Comparison of ENCODE assay signal across 18 cellular contexts in the genomic region with DNA sequence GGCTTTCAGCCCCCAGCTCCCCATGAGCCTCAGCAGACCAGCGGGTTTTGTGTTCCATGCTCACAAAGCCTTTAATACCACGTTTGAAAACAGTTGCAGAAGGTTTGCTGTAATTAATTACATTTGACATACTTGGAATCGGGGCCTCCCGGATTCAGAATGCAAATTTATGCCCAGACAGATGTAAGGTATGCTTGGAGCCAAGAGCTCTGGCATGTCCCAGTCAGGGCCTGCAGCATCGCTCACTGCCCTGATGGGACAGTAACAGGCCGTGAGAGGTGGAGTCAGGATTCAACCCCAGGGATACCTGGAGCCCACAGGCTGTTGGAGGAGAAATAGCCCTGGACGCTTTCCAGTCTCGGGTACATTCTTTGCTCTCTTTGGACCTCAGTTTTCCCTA. TPM values are rescaled to one million over a fixed set of nuclear protein-coding genes. Genes with fewer than 3 reads are reported as not detected.
DNase-seq lines count a peak whose midpoint lies in the region; ATAC-seq, FAIRE-seq and TF ChIP-seq lines count a peak whose summit lies in the region.
"Had no signal": no experiment of that assay in that cellular context is flagged by ENCODE, and none has a peak within 500 bp of the region (broad histone marks: within the 10 kb centered on the region; RNA-seq: fewer than 3 reads in every experiment).

No MANE protein-coding gene starts in this region.

- no peak for DNase-seq in AG04450 (ENCODE audit: low read depth, low spot score)
- peak; percentile 24 for DNase-seq in GM03348 (ENCODE audit: low spot score)
- DNase-seq in astrocyte of the hippocampus (ENCODE audit: low read depth, low spot score) = peak; percentile 54
- no peak for DNase-seq in kidney
- no peak for DNase-seq in NCI-H2171 treated with DMSO at 0.1 percent for 48 hours (lab: John Stamatoyannopoulos, UW)
- no peak for DNase-seq in KBM-7
- DNase-seq in transverse colon = no peak
- DNase-seq: Calu3; CD8-positive, alpha-beta T cell; DMS79; NCI-H1105 treated with DMSO at 0.1 percent for 48 hours; NCI-H1694 treated with DMSO at 0.1 percent for 48 hours; NCI-H510A; SHP77 treated with DMSO at 0.1 percent for 48 hours; SK-N-SH had no signal

- POLR2A ChIA-PET in AG04450 (lab: Yijun Ruan, JAX) = no interaction called here

- H3K36me3 ChIP-seq in kidney (ENCODE audit: control insufficient read depth in 1 of 2, insufficient read depth in 2 of 2, low read length in 2 of 2) = no peaks in the 10 kb centered on the region
- H3K36me3 ChIP-seq in transverse colon = no peaks in the 10 kb centered on the region

- H3K9ac ChIP-seq in kidney (ENCODE audit: low read length in 2 of 2) = peak overlapping the region in 1 of 2 donors; percentile 26
- H3K9ac ChIP-seq: BLaER1 treated with 17β-estradiol and CSF1 and Interleukin-3, amounts not matched to agents 10 nM and 100 nM; SK-N-SH had no signal

- H3K4me3 ChIP-seq in AG04450 (ENCODE audit: low read depth, low read length) (no peak overlapping the region), kidney (ENCODE audit: low read length in 2 of 2) (no peak overlapping the region), transverse colon (no peak overlapping the region)
- H3K4me3 ChIP-seq: BLaER1 treated with 17β-estradiol and CSF1 and Interleukin-3, amounts not matched to agents 10 nM and 100 nM; K562 had no signal

- H3K27ac ChIP-seq in AG04450 (ENCODE audit: low read depth, low read length) (peak overlapping the region; percentile 31), kidney (ENCODE audit: low read depth in 2 of 2, low read length in 2 of 2) (peak overlapping the region; percentile 20 to 35), transverse colon (no peak overlapping the region)

- intact Hi-C loops in kidney (cut with DNase I) (no loop called here), transverse colon (cut with DNase I; ENCODE audit: low total_unique reads) (no loop called here)

- TF ChIP-seq POLR2A in transverse colon (IDR thresholded peaks at IDR 0.05) = no peak

- TF ChIP-seq EP300 in transverse colon (IDR thresholded peaks at IDR 0.05; ENCODE audit: low read depth) = no peak

- TF ChIP-seq CTCF in AG04450 (IDR thresholded peaks at IDR 0.05; ENCODE audit: low read depth, low read length) = no peak
- TF ChIP-seq CTCF in kidney (IDR thresholded peaks at IDR 0.05; ENCODE audit: borderline replicate concordance, extremely low read depth, insufficient read depth) = no peak
- no peak for TF ChIP-seq CTCF in transverse colon (IDR thresholded peaks at IDR 0.05)

- ATAC-seq in HG03460 (IDR thresholded peaks at IDR 0.05; ENCODE audit: unreplicated experiment) = no peak
- ATAC-seq: CD8-positive, alpha-beta T cell; K562 had no signal

- FAIRE-seq in kidney (lab: Jason Lieb, UNC) = no peak
- FAIRE-seq: K562 had no signal

- CTCF ChIA-PET in AG04450 (lab: Charles Lee) = interaction anchor here (1.0 to 1.2 kb wide), 2 partner anchors 11 to 41 kb away, joined by 3 to 4 read pairs; no protein-coding TSS in a partner anchor

- H3K27me3 ChIP-seq in AG04450 (ENCODE audit: control insufficient read depth, insufficient read depth, low read length) = no peaks in the 10 kb centered on the region
- no peaks in the 10 kb centered on the region for H3K27me3 ChIP-seq in transverse colon
- H3K27me3 ChIP-seq: BLaER1 treated with 17β-estradiol and CSF1 and Interleukin-3, amounts not matched to agents 10 nM and 100 nM had no signal

- H3K9me3 ChIP-seq in AG04450 (ENCODE audit: control insufficient read depth, insufficient read depth, low read length) (peaks cover 7% of the 10 kb centered on the region; the same call in 1 of the 2 replicates), kidney (ENCODE audit: control insufficient read depth in 1 of 2, low read length in 2 of 2) (no peaks in the 10 kb centered on the region), transverse colon (peaks cover 0 to 8% of the 10 kb centered on the region in 2 donors)

- in situ Hi-C loops in KBM-7 (cut with MboI; ENCODE audit: low pct_unique_long_range_greater_than_20kb, low sequenced_read_pairs) (no loop called here), transverse colon (cut with MboI; ENCODE audit: low pct_ligation_motif_present in 1 of 4, low pct_unique_long_range_greater_than_20kb in 1 of 4, low sequenced_read_pairs in 3 of 4) (no loop called here)

- peaks cover 28 to 34% of the 10 kb centered on the region in 2 donors for H3K4me1 ChIP-seq in kidney (ENCODE audit: control insufficient read depth in 1 of 2, insufficient read depth in 1 of 2, low read depth in 1 of 2, low read length in 2 of 2)
- peaks cover 0 to 38% (median 3%) of the 10 kb centered on the region in 4 donors for H3K4me1 ChIP-seq in transverse colon

- WGBS in transverse colon (ENCODE audit: low coverage in 1 of 2), 2 donors = 77% methylated on average over 8 of the region's 8 CpGs; no CpG with 5 or more reads in 1 of the 2 donors

RNA-seq across cellular contexts. Expression of gene ZNF618, which starts 12.3 kb away (rescaled TPM):
- 8.7 and 11.2 TPM in 2 replicates for polyA plus RNA-seq in AG04450 (2011; rRNA removed)
- polyA minus RNA-seq in AG04450 (2011; rRNA and poly(A)+ RNA removed) = 16.4 and 21.0 TPM in 2 replicates
- total RNA-seq in kidney = 31.9 TPM
- 5.6 TPM for polyA plus RNA-seq in kidney (ENCODE audit: insufficient read depth, low read depth, low replicate concordance)
- total RNA-seq in transverse colon = 1 to 10 TPM; 2.2 to 8.6 (median 4.0) TPM

Comparison
In these comparisons a context has a peak if more than half of its experiments do, and no peak if none do; other contexts are left out.
1. DNase-seq: peak in GM03348 (single experiment) and astrocyte of the hippocampus (single experiment); none in AG04450 (single experiment), kidney (single experiment), NCI-H2171 treated with DMSO at 0.1 percent for 48 hours (single experiment), KBM-7 (single experiment) and transverse colon (single experiment).
2. H3K27ac ChIP-seq: peak in AG04450 (single experiment) and kidney (2 of 2); none in transverse colon (0 of 4).